ENCODE assay signal across 10 cellular contexts in genomic region chr3:23712095-23712494, GRCh38.
A peak's percentile ranks its signal among the peaks of the same experiment; 100 is the strongest.
DNase-seq lines count a peak whose midpoint lies in the region; ATAC-seq, FAIRE-seq and TF ChIP-seq lines count a peak whose summit lies in the region.
"Had no signal": no experiment of that assay in that cellular context is flagged by ENCODE, and none has a peak within 500 bp of the region (broad histone marks: within the 10 kb centered on the region; RNA-seq: fewer than 3 reads in every experiment).

No MANE protein-coding gene starts in this region.

- H3K9ac ChIP-seq in astrocyte (ENCODE audit: low read length), result no peak overlapping the region

- H3K36me3 ChIP-seq in astrocyte (ENCODE audit: insufficient read depth, low read length), result no peaks in the 10 kb centered on the region
- H3K36me3 ChIP-seq: Peyer's patch had no signal

- H3K27ac ChIP-seq in astrocyte (ENCODE audit: low read depth, low read length), result no peak overlapping the region
- H3K27ac ChIP-seq in substantia nigra (ENCODE audit: low read depth, low read length, poor library complexity, severe bottlenecking), result no peak overlapping the region
- H3K27ac ChIP-seq: Peyer's patch had no signal

- H4K20me1 ChIP-seq in astrocyte (ENCODE audit: insufficient read depth, low read length), result no peaks in the 10 kb centered on the region

- no peak overlapping the region for H3K4me3 ChIP-seq in astrocyte (ENCODE audit: insufficient read depth, low read depth, low read length)
- H3K4me3 ChIP-seq: Peyer's patch had no signal

- no peak overlapping the region for H2AFZ ChIP-seq in astrocyte (ENCODE audit: low read depth, low read length)

- ATAC-seq in GM19438 (IDR thresholded peaks at IDR 0.05; ENCODE audit: low read depth, unreplicated experiment) (peak; percentile 66), HG03060 (IDR thresholded peaks at IDR 0.05; ENCODE audit: low read depth, unreplicated experiment) (peak; percentile 90)
- peak; percentile 93 for ATAC-seq in stimulated activated effector memory CD8-positive, alpha-beta T cell treated with anti-CD3 and anti-CD28 coated beads, Interleukin-12 subunit alpha, Interleukin-12 subunit beta, amount 100 ng/mL, for 72 hours

- H3K4me1 Mint-ChIP-seq in astrocyte (ENCODE audit: low read depth, unreplicated experiment), result peaks cover 15% of the 10 kb centered on the region
- H3K4me1 Mint-ChIP-seq in stimulated activated effector memory CD8-positive, alpha-beta T cell treated with anti-CD3 and anti-CD28 coated beads, Interleukin-12 subunit alpha, Interleukin-12 subunit beta, amount 100 ng/mL, for 72 hours, result peaks cover 9% of the 10 kb centered on the region
- H3K4me1 Mint-ChIP-seq in mesothelial cell of epicardium, result peaks cover 23% of the 10 kb centered on the region

- no peaks in the 10 kb centered on the region for H3K9me3 ChIP-seq in astrocyte (ENCODE audit: insufficient read depth, low read depth, low read length)
- H3K9me3 ChIP-seq: Peyer's patch had no signal

- H3K4me3 Mint-ChIP-seq in astrocyte (ENCODE audit: unreplicated experiment) (no peak overlapping the region), mesothelial cell of epicardium (no peak overlapping the region)
- H3K4me3 Mint-ChIP-seq in stimulated activated effector memory CD8-positive, alpha-beta T cell treated with anti-CD3 and anti-CD28 coated beads, Interleukin-12 subunit alpha, Interleukin-12 subunit beta, amount 100 ng/mL, for 72 hours, result no peak overlapping the region

- H3K27me3 Mint-ChIP-seq in astrocyte (ENCODE audit: low read depth, unreplicated experiment) (no peaks in the 10 kb centered on the region), mesothelial cell of epicardium (ENCODE audit: low read depth) (peaks cover 27% of the 10 kb centered on the region)

- no peaks in the 10 kb centered on the region for H3K79me2 ChIP-seq in astrocyte (ENCODE audit: insufficient read depth, low read length)

- H3K27me3 ChIP-seq in astrocyte (ENCODE audit: insufficient read depth, low read length), result no peaks in the 10 kb centered on the region
- H3K27me3 ChIP-seq: Peyer's patch had no signal

- H3K4me1 ChIP-seq in astrocyte (ENCODE audit: insufficient read depth, low read length), result peaks cover 22% of the 10 kb centered on the region
- H3K4me1 ChIP-seq: Peyer's patch had no signal

- TF ChIP-seq CTCF in astrocyte (IDR thresholded peaks at IDR 0.05; ENCODE audit: insufficient read depth, low read depth, low read length) (no peak), mesothelial cell of epicardium (IDR thresholded peaks at IDR 0.05; ENCODE audit: unreplicated experiment) (no peak)

- H3K9me3 Mint-ChIP-seq in astrocyte (ENCODE audit: unreplicated experiment), result peaks cover 2% of the 10 kb centered on the region
- H3K9me3 Mint-ChIP-seq in stimulated activated effector memory CD8-positive, alpha-beta T cell treated with anti-CD3 and anti-CD28 coated beads, Interleukin-12 subunit alpha, Interleukin-12 subunit beta, amount 100 ng/mL, for 72 hours, result no peaks in the 10 kb centered on the region
- H3K9me3 Mint-ChIP-seq in mesothelial cell of epicardium, result peaks cover 14% of the 10 kb centered on the region

- peak overlapping the region; percentile 78 for H3K4me2 ChIP-seq in astrocyte (ENCODE audit: low read length)

- no peak for FAIRE-seq in astrocyte (lab: Jason Lieb, UNC)

- H3K36me3 Mint-ChIP-seq in astrocyte (ENCODE audit: low read depth, unreplicated experiment) (no peaks in the 10 kb centered on the region), mesothelial cell of epicardium (peaks cover 5% of the 10 kb centered on the region)
- H3K36me3 Mint-ChIP-seq in stimulated activated effector memory CD8-positive, alpha-beta T cell treated with anti-CD3 and anti-CD28 coated beads, Interleukin-12 subunit alpha, Interleukin-12 subunit beta, amount 100 ng/mL, for 72 hours, result no peaks in the 10 kb centered on the region

- H3K27ac Mint-ChIP-seq in astrocyte (ENCODE audit: unreplicated experiment), result no peak overlapping the region
- H3K27ac Mint-ChIP-seq in stimulated activated effector memory CD8-positive, alpha-beta T cell treated with anti-CD3 and anti-CD28 coated beads, Interleukin-12 subunit alpha, Interleukin-12 subunit beta, amount 100 ng/mL, for 72 hours, result no peak overlapping the region
- no peak overlapping the region for H3K27ac Mint-ChIP-seq in mesothelial cell of epicardium

- DNase-seq in astrocyte (ENCODE audit: low read depth) (no peak), dermis blood vessel endothelial cell (no peak), mesothelial cell of epicardium (ENCODE audit: low spot score in 2 of 2, unreplicated experiment in 2 of 2) (no peak), substantia nigra (lab: John Stamatoyannopoulos, UW) (no peak)
- no peak for DNase-seq in stimulated activated effector memory CD8-positive, alpha-beta T cell treated with anti-CD3 and anti-CD28 coated beads, Interleukin-12 subunit alpha, Interleukin-12 subunit beta, amount 100 ng/mL, for 72 hours (ENCODE audit: low spot score in 2 of 2)
- DNase-seq in activated T-cell treated with anti-CD3 and anti-CD28 coated beads, Interleukin-2, amount 50 U/mL, for 1 hour, result no peak
- DNase-seq: effector memory CD4-positive, alpha-beta T cell; Peyer's patch had no signal
